24 cellular contexts compared by ENCODE assay signal in genomic region chr13:51782026-51782710, GRCh38. TPM values are rescaled to one million over a fixed set of nuclear protein-coding genes. Genes with fewer than 3 reads are reported as not detected.
DNase-seq lines count a peak whose midpoint lies in the region; ATAC-seq, FAIRE-seq and TF ChIP-seq lines count a peak whose summit lies in the region.
"Had no signal": no experiment of that assay in that cellular context is flagged by ENCODE, and none has a peak within 500 bp of the region (broad histone marks: within the 10 kb centered on the region; RNA-seq: fewer than 3 reads in every experiment).

No MANE protein-coding gene starts in this region.

- no peaks in the 10 kb centered on the region for H3K27me3 ChIP-seq in liver (ENCODE audit: control insufficient read depth in 4 of 4, insufficient read depth in 4 of 4, low read length in 3 of 4)
- peaks cover 0 to under 1% of the 10 kb centered on the region in 2 donors for H3K27me3 ChIP-seq in small intestine (ENCODE audit: control insufficient read depth in 2 of 2, insufficient read depth in 2 of 2, low read length in 2 of 2)
- H3K27me3 ChIP-seq: gastroesophageal sphincter, testis had no signal

- H3K4me3 Mint-ChIP-seq in brain: no peak overlapping the region
- no peak overlapping the region for H3K4me3 Mint-ChIP-seq in CD14-positive monocyte
- H3K4me3 Mint-ChIP-seq: activated naive CD4-positive, alpha-beta T cell treated with anti-CD3 and anti-CD28 coated beads, Interleukin-2, amount 10 ng/mL, durations not matched to agents 7 days and 5 days; activated T-cell treated with anti-CD3 and anti-CD28 coated beads, Interleukin-2, amount 50 U/mL, for 72 hours; immature natural killer cell; mesothelial cell of epicardium; stimulated activated naive B cell treated with anti-CD40 and anti-IgM and Interleukin-4, amounts not matched to agents 10 μg/mL and 1 μg/mL and 100 μg/mL, for 72 hours; T-cell had no signal

- peaks cover under 1% of the 10 kb centered on the region for H3K27me3 Mint-ChIP-seq in brain
- peaks cover 6 to 18% (median 13%) of the 10 kb centered on the region in 3 donors for H3K27me3 Mint-ChIP-seq in CD14-positive monocyte (ENCODE audit: low read depth in 3 of 3)
- H3K27me3 Mint-ChIP-seq: activated naive CD4-positive, alpha-beta T cell treated with anti-CD3 and anti-CD28 coated beads, Interleukin-2, amount 10 ng/mL, durations not matched to agents 7 days and 5 days; CD4-positive, alpha-beta memory T cell; naive thymus-derived CD8-positive, alpha-beta T cell; T-cell had no signal

- FAIRE-seq in small intestine (lab: Jason Lieb, UNC) (no peak), frontal cortex (lab: Jason Lieb, UNC) (no peak)

- H3K4me1 Mint-ChIP-seq in brain (peaks cover 80% of the 10 kb centered on the region), CD14-positive monocyte (peaks cover 13% of the 10 kb centered on the region)

- no peaks in the 10 kb centered on the region for H3K9me3 Mint-ChIP-seq in brain
- H3K9me3 Mint-ChIP-seq in CD14-positive monocyte: peaks cover 0 to under 1% (median 0%) of the 10 kb centered on the region in 7 donors
- H3K9me3 Mint-ChIP-seq: activated naive CD4-positive, alpha-beta T cell treated with anti-CD3 and anti-CD28 coated beads, Interleukin-2, amount 10 ng/mL, durations not matched to agents 7 days and 5 days; activated T-cell treated with anti-CD3 and anti-CD28 coated beads, Interleukin-2, amount 50 U/mL, for 72 hours; CD4-positive, alpha-beta memory T cell; immature natural killer cell; mesothelial cell of epicardium; naive thymus-derived CD8-positive, alpha-beta T cell; stimulated activated naive B cell treated with anti-CD40 and anti-IgM and Interleukin-4, amounts not matched to agents 10 μg/mL and 1 μg/mL and 100 μg/mL, for 72 hours; T-cell had no signal

- H3K9me3 ChIP-seq in liver (ENCODE audit: control insufficient read depth in 4 of 4, low read length in 3 of 4): no peaks in the 10 kb centered on the region
- no peaks in the 10 kb centered on the region for H3K9me3 ChIP-seq in small intestine (ENCODE audit: control insufficient read depth, low read depth)
- H3K9me3 ChIP-seq: gastroesophageal sphincter, testis had no signal

- TF ChIP-seq RAD21 in liver (IDR thresholded peaks at IDR 0.05): peak; percentile 42 to 61

- no peak for TF ChIP-seq CTCF in brain (conservative IDR thresholded peaks at IDR 0.05)
- no peak for TF ChIP-seq CTCF in liver (IDR thresholded peaks at IDR 0.05; ENCODE audit: low read depth, low read length, missing input control)
- no peak for TF ChIP-seq CTCF in CD14-positive monocyte (IDR thresholded peaks at IDR 0.05)

- WGBS in liver: 64% methylated on average over 15 of the region's 15 CpGs
- WGBS in small intestine, 3 donors: 40 to 72% (median 66%) methylated on average over 15 of the region's 15 CpGs

- H3K9ac ChIP-seq in liver (ENCODE audit: low read depth in 1 of 2, low read length in 2 of 2): no peak overlapping the region

- H3K36me3 ChIP-seq in liver (ENCODE audit: control insufficient read depth in 4 of 4, insufficient read depth in 3 of 4, low read depth in 1 of 4, low read length in 3 of 4) (no peaks in the 10 kb centered on the region), small intestine (ENCODE audit: control insufficient read depth in 2 of 2, insufficient read depth in 2 of 2, low read length in 2 of 2) (peaks cover 0 to 2% of the 10 kb centered on the region in 2 donors)

- peaks cover 0 to 9% (median 5%) of the 10 kb centered on the region in 4 donors for H3K4me1 ChIP-seq in liver (ENCODE audit: control insufficient read depth in 4 of 4, insufficient read depth in 4 of 4, low read length in 3 of 4)
- peaks cover 0 to 12% of the 10 kb centered on the region in 2 donors for H3K4me1 ChIP-seq in small intestine (ENCODE audit: control insufficient read depth in 2 of 2, insufficient read depth in 1 of 2, low read depth in 1 of 2, low read length in 1 of 2)

- intact Hi-C loops in CD14-positive monocyte (cut with micrococcal nuclease): no loop called here

- no peak overlapping the region for H3K27ac ChIP-seq in liver (ENCODE audit: low read depth in 1 of 2, low read length in 2 of 2)
- no peak overlapping the region for H3K27ac ChIP-seq in small intestine (ENCODE audit: low read depth in 1 of 2, low read length in 1 of 2)
- H3K27ac ChIP-seq: gastroesophageal sphincter, testis had no signal

- H3K27ac Mint-ChIP-seq in brain: peak overlapping the region in 3 of 5 experiments; percentile 39 to 53 (median 47)
- H3K27ac Mint-ChIP-seq in CD14-positive monocyte: no peak overlapping the region
- H3K27ac Mint-ChIP-seq: activated naive CD4-positive, alpha-beta T cell treated with anti-CD3 and anti-CD28 coated beads, Interleukin-2, amount 10 ng/mL, durations not matched to agents 7 days and 5 days; activated T-cell treated with anti-CD3 and anti-CD28 coated beads, Interleukin-2, amount 50 U/mL, for 72 hours; mesothelial cell of epicardium had no signal

- H3K4me3 ChIP-seq in liver (ENCODE audit: low read depth in 1 of 3, low read length in 3 of 3) (no peak overlapping the region), small intestine (ENCODE audit: low read depth in 1 of 2, low read length in 2 of 2) (no peak overlapping the region)
- H3K4me3 ChIP-seq: gastroesophageal sphincter, testis had no signal

- no peak for ATAC-seq in HG02840 (IDR thresholded peaks at IDR 0.05; ENCODE audit: low FRiP score, unreplicated experiment)
- ATAC-seq: gastroesophageal sphincter had no signal

- no peaks in the 10 kb centered on the region for H3K36me3 Mint-ChIP-seq in brain
- peaks cover 0 to 7% of the 10 kb centered on the region in 2 donors for H3K36me3 Mint-ChIP-seq in CD14-positive monocyte
- H3K36me3 Mint-ChIP-seq: activated naive CD4-positive, alpha-beta T cell treated with anti-CD3 and anti-CD28 coated beads, Interleukin-2, amount 10 ng/mL, durations not matched to agents 7 days and 5 days; mesothelial cell of epicardium had no signal

- peak; percentile 18 for DNase-seq in DMS79 treated with DMSO at 0.1 percent for 48 hours (lab: John Stamatoyannopoulos, UW)
- no peak for DNase-seq in DMS79 (lab: John Stamatoyannopoulos, UW)
- DNase-seq in small intestine: peak; percentile 74
- no peak for DNase-seq in CD14-positive monocyte (ENCODE audit: low spot score)
- no peak for DNase-seq in frontal cortex (ENCODE audit: low spot score in 2 of 2)
- DNase-seq: 8988T; activated CD4-positive, CD25-positive, alpha-beta regulatory T cell; activated naive CD4-positive, alpha-beta T cell treated with anti-CD3 and anti-CD28 coated beads, Interleukin-2, amount 10 ng/mL, durations not matched to agents 7 days and 5 days; activated T-cell treated with anti-CD3 and anti-CD28 coated beads, Interleukin-2, amount 50 U/mL, for 72 hours; CD4-positive, alpha-beta memory T cell; cortex of kidney; hypothalamus; immature natural killer cell; naive thymus-derived CD8-positive, alpha-beta T cell; NCI-H1092 treated with DMSO at 0.1 percent for 48 hours; NCI-H187; stimulated activated naive B cell treated with anti-CD40 and anti-IgM and Interleukin-4, amounts not matched to agents 10 μg/mL and 1 μg/mL and 100 μg/mL, for 72 hours; T-cell had no signal

TF ChIP-seq in liver, 16 proteins besides CTCF, POLR2A, EP300 and RAD21 (continues in another document):
- peak; percentile 62 for TF ChIP-seq YY1 (IDR thresholded peaks at IDR 0.05)
- TF ChIP-seq, protein P1, sequence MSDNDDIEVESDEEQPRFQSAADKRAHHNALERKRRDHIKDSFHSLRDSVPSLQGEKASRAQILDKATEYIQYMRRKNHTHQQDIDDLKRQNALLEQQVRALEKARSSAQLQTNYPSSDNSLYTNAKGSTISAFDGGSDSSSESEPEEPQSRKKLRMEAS (IDR thresholded peaks at IDR 0.05): no peak
- peak; percentile 65 for TF ChIP-seq SP1 (IDR thresholded peaks at IDR 0.05)
- TF ChIP-seq, protein P2, sequence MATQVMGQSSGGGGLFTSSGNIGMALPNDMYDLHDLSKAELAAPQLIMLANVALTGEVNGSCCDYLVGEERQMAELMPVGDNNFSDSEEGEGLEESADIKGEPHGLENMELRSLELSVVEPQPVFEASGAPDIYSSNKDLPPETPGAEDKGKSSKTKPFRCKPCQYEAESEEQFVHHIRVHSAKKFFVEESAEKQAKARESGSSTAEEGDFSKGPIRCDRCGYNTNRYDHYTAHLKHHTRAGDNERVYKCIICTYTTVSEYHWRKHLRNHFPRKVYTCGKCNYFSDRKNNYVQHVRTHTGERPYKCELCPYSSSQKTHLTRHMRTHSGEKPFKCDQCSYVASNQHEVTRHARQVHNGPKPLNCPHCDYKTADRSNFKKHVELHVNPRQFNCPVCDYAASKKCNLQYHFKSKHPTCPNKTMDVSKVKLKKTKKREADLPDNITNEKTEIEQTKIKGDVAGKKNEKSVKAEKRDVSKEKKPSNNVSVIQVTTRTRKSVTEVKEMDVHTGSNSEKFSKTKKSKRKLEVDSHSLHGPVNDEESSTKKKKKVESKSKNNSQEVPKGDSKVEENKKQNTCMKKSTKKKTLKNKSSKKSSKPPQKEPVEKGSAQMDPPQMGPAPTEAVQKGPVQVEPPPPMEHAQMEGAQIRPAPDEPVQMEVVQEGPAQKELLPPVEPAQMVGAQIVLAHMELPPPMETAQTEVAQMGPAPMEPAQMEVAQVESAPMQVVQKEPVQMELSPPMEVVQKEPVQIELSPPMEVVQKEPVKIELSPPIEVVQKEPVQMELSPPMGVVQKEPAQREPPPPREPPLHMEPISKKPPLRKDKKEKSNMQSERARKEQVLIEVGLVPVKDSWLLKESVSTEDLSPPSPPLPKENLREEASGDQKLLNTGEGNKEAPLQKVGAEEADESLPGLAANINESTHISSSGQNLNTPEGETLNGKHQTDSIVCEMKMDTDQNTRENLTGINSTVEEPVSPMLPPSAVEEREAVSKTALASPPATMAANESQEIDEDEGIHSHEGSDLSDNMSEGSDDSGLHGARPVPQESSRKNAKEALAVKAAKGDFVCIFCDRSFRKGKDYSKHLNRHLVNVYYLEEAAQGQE (IDR thresholded peaks at IDR 0.05): no peak
- peak; percentile 78 to 83 for TF ChIP-seq RXRA (IDR thresholded peaks at IDR 0.05)
- TF ChIP-seq FOXA2 (IDR thresholded peaks at IDR 0.05): no peak
- TF ChIP-seq HNF4A (conservative IDR thresholded peaks at IDR 0.05): peak; percentile 83 to 84
- no peak for TF ChIP-seq GABPA (IDR thresholded peaks at IDR 0.05 in 1 of 2, conservative IDR thresholded peaks at IDR 0.05 in 1 of 2)
- no peak for TF ChIP-seq EGR1 (IDR thresholded peaks at IDR 0.05; ENCODE audit: low read depth in 2 of 2)
- peak; percentile 31 for TF ChIP-seq HNF4G (IDR thresholded peaks at IDR 0.05)
- TF ChIP-seq NR2F2 (IDR thresholded peaks at IDR 0.05): peak; percentile 89
- TF ChIP-seq TAF1 (conservative IDR thresholded peaks at IDR 0.05): no peak
- no peak for TF ChIP-seq FOXA1 (IDR thresholded peaks at IDR 0.05)
- peak in 1 of 2 donors; percentile 51 for TF ChIP-seq JUND (IDR thresholded peaks at IDR 0.05)

RNA-seq across cellular contexts. Expression of gene DHRS12, which starts 21.8 kb away (rescaled TPM):
- polyA plus RNA-seq in brain (ENCODE audit: insufficient read depth, low read depth, low replicate concordance) (18.6 TPM), liver (10 to 100 TPM; 11.8 to 15.5 TPM), small intestine (10 to 100 TPM in 2 of 3 donors, 1 to 10 TPM in 1; 9.3 to 26.4 (median 14.6) TPM), CD14-positive monocyte (10 to 100 TPM; 20.0 to 20.2 TPM)
- total RNA-seq in liver (1 to 10 TPM; 6.5 to 6.8 TPM), frontal cortex (7.3 TPM)

Comparison
In these comparisons a context has a peak if more than half of its experiments do, and no peak if none do; other contexts are left out.
1. DNase-seq: peak in DMS79 treated with DMSO at 0.1 percent for 48 hours (single experiment) and small intestine (single experiment); none in DMS79 (single experiment), CD14-positive monocyte (single experiment) and frontal cortex (0 of 2).
2. H3K27ac Mint-ChIP-seq: peak in brain (3 of 5); none in CD14-positive monocyte (0 of 7).